Comparison of ENCODE assay signal across 19 cellular contexts in genomic region chr5:2381070-2381469, GRCh38.
DNase-seq lines count a peak whose midpoint lies in the region; ATAC-seq lines count a peak whose summit lies in the region.
"Had no signal": no experiment of that assay in that cellular context is flagged by ENCODE, and none has a peak within 500 bp of the region (broad histone marks: within the 10 kb centered on the region; RNA-seq: fewer than 3 reads in every experiment).

No MANE protein-coding gene starts in this region.

- intact Hi-C loops in posterior vena cava (cut with DNase I), result no loop called here

- ATAC-seq in left lobe of liver, result no peak
- ATAC-seq: A549 had no signal

- DNase-seq in ecto neural progenitor cell (ENCODE audit: low spot score) (peak; percentile 27), left lobe of liver (ENCODE audit: low spot score) (peak; percentile 15), posterior vena cava (ENCODE audit: low spot score) (peak; percentile 40), ureter (ENCODE audit: low spot score) (peak; percentile 22), globus pallidus (ENCODE audit: low spot score) (no peak), amygdala (lab: John Stamatoyannopoulos, UW) (no peak), HPDE6-E6E7 (ENCODE audit: extremely low spot score) (no peak)
- DNase-seq: 8988T; ACHN; AML-193; BE2C; CD4-positive, alpha-beta T cell; CD8-positive, alpha-beta memory T cell; DMS 273 treated with DMSO at 0.1 percent for 48 hours; DMS79 treated with DMSO at 0.1 percent for 48 hours; GF-D8; GOT3; HFFc6 had no signal

Comparison
In these comparisons a context has a peak if more than half of its experiments do, and no peak if none do; other contexts are left out.
1. DNase-seq: peak in ecto neural progenitor cell (single experiment), left lobe of liver (single experiment), posterior vena cava (single experiment) and ureter (single experiment); none in globus pallidus (single experiment), amygdala (0 of 56) and HPDE6-E6E7 (single experiment).